31 cellular contexts compared by ENCODE assay signal in the genomic region with DNA sequence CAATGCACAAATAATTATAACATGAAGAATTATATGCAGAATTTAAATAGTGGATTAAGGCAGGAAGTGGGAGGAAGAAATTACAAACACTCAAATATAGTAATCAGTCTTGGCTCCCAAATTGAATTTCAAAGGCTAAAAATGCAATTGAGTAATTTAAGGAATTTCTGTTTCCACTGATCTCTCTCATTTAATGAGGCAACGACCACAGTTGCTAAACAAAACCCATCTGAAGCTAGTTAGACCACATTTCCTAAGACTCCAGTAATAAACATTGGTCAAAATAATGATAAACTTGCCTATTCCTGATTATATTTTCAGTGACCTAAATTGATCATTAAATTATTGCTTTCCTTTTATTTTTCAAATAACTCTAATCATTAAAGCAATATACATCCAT.
"Had no signal": no experiment of that assay in that cellular context is flagged by ENCODE, and none has a peak within 500 bp of the region (broad histone marks: within the 10 kb centered on the region; RNA-seq: fewer than 3 reads in every experiment).

No MANE protein-coding gene starts in this region.

- H3K9me3 ChIP-seq: Peyer's patch, SJSA1 had no signal

- H3K4me1 ChIP-seq: Peyer's patch, SJSA1 had no signal

- DNase-seq: activated CD4-positive, alpha-beta T cell treated with anti-CD3 and anti-CD28 coated beads, Interleukin-2, amount 10 ng/mL, durations not matched to agents 24 days and 14 days; activated CD4-positive, alpha-beta T cell treated with anti-CD3 and anti-CD28 coated beads, Interleukin-2, amount 50 U/mL, for 4 hours; activated CD8-positive, alpha-beta T cell treated with anti-CD3 and anti-CD28 coated beads for 36 hours; activated effector memory CD4-positive, alpha-beta T cell treated with anti-CD3 and anti-CD28 coated beads, Interleukin-2, amount 50 U/mL, for 16 hours; activated naive CD4-positive, alpha-beta T cell; activated naive CD4-positive, alpha-beta T cell treated with anti-CD3 and anti-CD28 coated beads, Interleukin-2, amount 50 U/mL, for 16 hours; activated naive CD8-positive, alpha-beta T cell treated with anti-CD3 and anti-CD28 coated beads for 36 hours; activated T-cell treated with anti-CD3 and anti-CD28 coated beads, Interleukin-2, amount 50 U/mL, for 1 hour; activated T-cell treated with anti-CD3 and anti-CD28 coated beads, Interleukin-2, amount 50 U/mL, for 72 hours; amniotic stem cell; aorta; MM.1S; MV-4-11; NCI-H1092; NCI-H1436 treated with DMSO at 0.1 percent for 48 hours; NCI-H1694 treated with DMSO at 0.1 percent for 48 hours; NCI-H2029; NCI-H2107; NCI-H2171; NCI-H510A treated with DMSO at 0.1 percent for 48 hours; NCI-H526 treated with DMSO at 0.1 percent for 48 hours; NK-92 treated with Interleukin-12 subunit alpha and Interleukin-12 subunit beta, amount 100 ng/mL, for 24 hours; PC-3; Peyer's patch; RPMI8226; SHP77 treated with DMSO at 0.1 percent for 48 hours; T-cell; T1000 had no signal

- H3K27me3 ChIP-seq: breast epithelium, Peyer's patch, SJSA1 had no signal

- H3K4me3 ChIP-seq: breast epithelium, Peyer's patch, SJSA1 had no signal

- H3K9ac ChIP-seq: KMS-11 had no signal

- H3K27ac ChIP-seq: breast epithelium, KMS-11, Peyer's patch, SJSA1 had no signal

- H3K36me3 ChIP-seq: breast epithelium, Peyer's patch, SJSA1 had no signal
